Comparison of ENCODE assay signal across 18 cellular contexts in genomic region chr19:10911579-10912363, GRCh38. TPM values are rescaled to one million over a fixed set of nuclear protein-coding genes. Genes with fewer than 3 reads are reported as not detected.
DNase-seq lines count a peak whose midpoint lies in the region; ATAC-seq, FAIRE-seq and TF ChIP-seq lines count a peak whose summit lies in the region.
"Had no signal": no experiment of that assay in that cellular context is flagged by ENCODE, and none has a peak within 500 bp of the region (broad histone marks: within the 10 kb centered on the region; RNA-seq: fewer than 3 reads in every experiment).

No MANE protein-coding gene starts in this region.

- no peaks in the 10 kb centered on the region for H3K27me3 ChIP-seq in WERI-Rb-1 (ENCODE audit: insufficient read depth, low read depth, severe bottlenecking)
- H3K27me3 ChIP-seq in HepG2 (ENCODE audit: control insufficient read depth in 1 of 2, insufficient read depth in 2 of 2, low read length in 2 of 2), result no peaks in the 10 kb centered on the region
- H3K27me3 ChIP-seq in psoas muscle (ENCODE audit: insufficient read depth in 3 of 3, low read length in 2 of 3), result no peaks in the 10 kb centered on the region
- H3K27me3 ChIP-seq: MG63 had no signal

- no peak for TF ChIP-seq EP300 in HepG2 (IDR thresholded peaks at IDR 0.05; ENCODE audit: low read depth in 2 of 2, low read length in 2 of 2)
- no peak for TF ChIP-seq EP300 in HepG2 (CRISPR knock-in tag; IDR thresholded peaks at IDR 0.05; ENCODE audit: borderline replicate concordance)

- TF ChIP-seq CTCF in WERI-Rb-1 (IDR thresholded peaks at IDR 0.05; ENCODE audit: low read depth, low read length) (no peak), HepG2 (CRISPR knock-in tag; IDR thresholded peaks at IDR 0.05) (no peak), psoas muscle (IDR thresholded peaks at IDR 0.05) (no peak)

- peaks cover 87% of the 10 kb centered on the region for H3K36me3 ChIP-seq in WERI-Rb-1
- peaks cover 34 to 73% of the 10 kb centered on the region in 2 experiments; a peak in 4 of 5 replicates for H3K36me3 ChIP-seq in HepG2 (replicated peaks in 1 of 2; ENCODE audit: control insufficient read depth in 1 of 2, insufficient read depth in 2 of 2, low read length in 2 of 2)
- peaks cover 0 to 89% of the 10 kb centered on the region in 2 donors for H3K36me3 ChIP-seq in psoas muscle (ENCODE audit: insufficient read depth in 1 of 2, low read depth in 1 of 2)

- DNase-seq in H4 (ENCODE audit: low spot score) (peak; percentile 4), WERI-Rb-1 (no peak), HepG2 (ENCODE audit: low spot score) (no peak), psoas muscle (no peak), retina (no peak)
- DNase-seq: DMS 273 treated with DMSO at 0.1 percent for 48 hours, HCEC 1CT, MG63, NCI-H1092, NCI-H146, NCI-H2227 treated with DMSO at 0.1 percent for 48 hours, NCI-H524 treated with DMSO at 0.1 percent for 48 hours, Right ventricle myocardium superior, SK-N-SH had no signal

- POLR2A ChIA-PET in HepG2 (lab: Yijun Ruan, JAX), result no interaction called here

- no peak for TF ChIP-seq RAD21 in HepG2 (CRISPR knock-in tag; IDR thresholded peaks at IDR 0.05)

- H3K27ac ChIP-seq in WERI-Rb-1 (peak overlapping the region; percentile 40), HepG2 (ENCODE audit: extremely low read length, insufficient read depth, low read length) (no peak overlapping the region), psoas muscle (peak overlapping the region; percentile 85)
- H3K27ac ChIP-seq: C4-2B had no signal

- whole genome bisulfite sequencing in HepG2 (ENCODE audit: low lambda C conversion rate), result 95% methylated on average over 22 of the region's 31 CpGs
- 65 to 74% (median 69%) methylated on average over 31 of the region's 31 CpGs for WGBS in psoas muscle, 3 donors

- intact Hi-C loops in HepG2 (cut with micrococcal nuclease; ENCODE audit: unreplicated experiment) (no loop called here), psoas muscle (cut with DNase I) (no loop called here)

- no peaks in the 10 kb centered on the region for H3K79me2 ChIP-seq in HepG2 (ENCODE audit: insufficient read depth, low read length)

- FAIRE-seq in HepG2 (lab: Jason Lieb, UNC), result no peak

- in situ Hi-C loops in HepG2 (cut with HindIII; ENCODE audit: extremely low pct_ligation_motif_present, low pct_unique_long_range_greater_than_20kb), result no loop called here

- no peak overlapping the region for H3K9ac ChIP-seq in HepG2 (ENCODE audit: insufficient read depth, low read depth, low read length)
- H3K9ac ChIP-seq: SK-N-SH had no signal

- no peak for ATAC-seq in HepG2
- peak; percentile 63 to 86 (median 75) for ATAC-seq in psoas muscle
- no peak for ATAC-seq in GM19463 (IDR thresholded peaks at IDR 0.05; ENCODE audit: unreplicated experiment)
- ATAC-seq in HG02798 (IDR thresholded peaks at IDR 0.05; ENCODE audit: poor library complexity, unreplicated experiment), result no peak
- ATAC-seq in GM21529 (IDR thresholded peaks at IDR 0.05; ENCODE audit: unreplicated experiment), result no peak

- H3K4me2 ChIP-seq in HepG2 (ENCODE audit: low read depth, low read length), result no peak overlapping the region
- H3K4me2 ChIP-seq: SK-N-SH had no signal

- H4K20me1 ChIP-seq in HepG2 (ENCODE audit: insufficient read depth, low read length), result no peaks in the 10 kb centered on the region

- no peak overlapping the region for H2AFZ ChIP-seq in HepG2 (ENCODE audit: low read length)

- H3K9me3 ChIP-seq in WERI-Rb-1 (ENCODE audit: severe bottlenecking) (no peaks in the 10 kb centered on the region), HepG2 (ENCODE audit: low read length) (no peaks in the 10 kb centered on the region), psoas muscle (no peaks in the 10 kb centered on the region)
- H3K9me3 ChIP-seq: MG63, SK-N-SH had no signal

- TF ChIP-seq POLR2A in HepG2 (IDR thresholded peaks at IDR 0.05; ENCODE audit: insufficient read depth in 1 of 2, low read depth in 2 of 2, low read length in 2 of 2), result no peak

- no TSS peak for BruUV-seq in HepG2 (replicated peaks; lab: Mats Ljungman, UMichigan)

- H3K4me3 ChIP-seq in WERI-Rb-1 (ENCODE audit: low read depth, low read length), result no peak overlapping the region
- no peak overlapping the region for H3K4me3 ChIP-seq in HepG2 (replicated peaks in 1 of 3; ENCODE audit: insufficient read depth in 1 of 3, low read depth in 2 of 3, low read length in 3 of 3)
- H3K4me3 ChIP-seq in psoas muscle, result no peak overlapping the region
- H3K4me3 ChIP-seq: MG63 had no signal

- no peaks in the 10 kb centered on the region for H3K4me1 ChIP-seq in HepG2 (ENCODE audit: insufficient read depth, low read length)
- H3K4me1 ChIP-seq in psoas muscle, result peaks cover 32% of the 10 kb centered on the region

- CTCF ChIA-PET in HepG2 (lab: Yijun Ruan, JAX; ENCODE audit: low intra/inter-chr PET ratio, low total read pairs), result no interaction called here

RNA-seq across cellular contexts. Expression of gene YIPF2, which starts 16.7 kb away (rescaled TPM):
- total RNA-seq in H4 (2014; rRNA removed; shearing (Covaris generic)), result 31.7 and 42.5 TPM in 2 replicates
- total RNA-seq in HepG2 (2016; rRNA removed; fragmentation: Illumina TruSeq; extraction: Trizol) (22.7 and 37.3 TPM in 2 replicates), psoas muscle (10 to 100 TPM; 12.1 to 18.0 (median 16.7) TPM)
- total RNA-seq in HepG2 (2016; cell fraction: cytosol; rRNA removed; fragmentation: Illumina TruSeq; extraction: Trizol; ENCODE audit: low read depth), result 17.0 and 24.9 TPM in 2 replicates
- 18.1 and 40.3 TPM in 2 replicates for total RNA-seq in HepG2 (2016; cell fraction: insoluble cytoplasmic fraction; rRNA removed; fragmentation: Illumina TruSeq; extraction: Trizol)
- 33.8 and 40.6 TPM in 2 replicates for total RNA-seq in HepG2 (2016; cell fraction: membrane; rRNA removed; fragmentation: Illumina TruSeq; extraction: Trizol)
- 29.4 and 31.8 TPM in 2 replicates for total RNA-seq in HepG2 (2016; cell fraction: nucleus; rRNA removed; fragmentation: Illumina TruSeq; extraction: Trizol)
- polyA plus RNA-seq in HepG2 (2011; rRNA removed) (53.2 and 59.7 TPM in 2 replicates), psoas muscle (10 to 100 TPM; 13.7 to 18.5 (median 18.1) TPM)
- polyA plus RNA-seq in HepG2 (2011; cell fraction: cytosol; rRNA removed), result 46.3 and 77.8 TPM in 2 replicates
- 119 and 138 TPM in 2 replicates for polyA plus RNA-seq in HepG2 (2011; cell fraction: nucleus; rRNA removed)
- 23.3 and 34.0 TPM in 2 replicates for polyA plus RNA-seq in HepG2 (2012)
- polyA plus RNA-seq in HepG2 (2016; cell fraction: cytosol; fragmentation: Illumina TruSeq; extraction: Trizol; ENCODE audit: low read depth), result 20.2 and 27.8 TPM in 2 replicates
- polyA plus RNA-seq in HepG2 (2016; cell fraction: insoluble cytoplasmic fraction; fragmentation: Illumina TruSeq; extraction: Trizol; ENCODE audit: low read depth), result 19.3 and 20.0 TPM in 2 replicates
- polyA plus RNA-seq in HepG2 (2016; cell fraction: membrane; fragmentation: Illumina TruSeq; extraction: Trizol; ENCODE audit: low read depth), result 25.6 and 30.0 TPM in 2 replicates
- polyA plus RNA-seq in HepG2 (2016; cell fraction: nucleus; fragmentation: Illumina TruSeq; extraction: Trizol; ENCODE audit: insufficient read depth, low read depth), result 55.7 and 57.0 TPM in 2 replicates
- polyA minus RNA-seq in HepG2 (2011; rRNA and poly(A)+ RNA removed; ENCODE audit: low replicate concordance), result 50.6 and 120 TPM in 2 replicates
- polyA minus RNA-seq in HepG2 (2011; cell fraction: cytosol; rRNA and poly(A)+ RNA removed), result 34.1 and 39.4 TPM in 2 replicates
- polyA minus RNA-seq in HepG2 (2011; cell fraction: nucleus; rRNA and poly(A)+ RNA removed), result 26.1 and 28.1 TPM in 2 replicates

RNA-seq across cellular contexts. Expression of gene TIMM29, which starts 16.8 kb away (rescaled TPM):
- 11.2 and 23.5 TPM in 2 replicates for total RNA-seq in H4 (2014; rRNA removed; shearing (Covaris generic))
- total RNA-seq in HepG2 (2016; rRNA removed; fragmentation: Illumina TruSeq; extraction: Trizol), result 25.6 and 33.8 TPM in 2 replicates
- 5.7 and 6.8 TPM in 2 replicates for total RNA-seq in HepG2 (2016; cell fraction: cytosol; rRNA removed; fragmentation: Illumina TruSeq; extraction: Trizol; ENCODE audit: low read depth)
- 21.9 and 35.0 TPM in 2 replicates for total RNA-seq in HepG2 (2016; cell fraction: insoluble cytoplasmic fraction; rRNA removed; fragmentation: Illumina TruSeq; extraction: Trizol)
- 17.3 and 19.4 TPM in 2 replicates for total RNA-seq in HepG2 (2016; cell fraction: membrane; rRNA removed; fragmentation: Illumina TruSeq; extraction: Trizol)
- 14.3 and 19.7 TPM in 2 replicates for total RNA-seq in HepG2 (2016; cell fraction: nucleus; rRNA removed; fragmentation: Illumina TruSeq; extraction: Trizol)
- polyA plus RNA-seq in HepG2 (2011; rRNA removed), result 7.0 and 7.1 TPM in 2 replicates
- 6.4 and 7.7 TPM in 2 replicates for polyA plus RNA-seq in HepG2 (2011; cell fraction: cytosol; rRNA removed)
- 6.8 and 6.9 TPM in 2 replicates for polyA plus RNA-seq in HepG2 (2011; cell fraction: nucleus; rRNA removed)
- polyA plus RNA-seq in HepG2 (2012), result 11.2 and 12.5 TPM in 2 replicates
- polyA plus RNA-seq in HepG2 (2016; cell fraction: cytosol; fragmentation: Illumina TruSeq; extraction: Trizol; ENCODE audit: low read depth), result 4.1 and 4.4 TPM in 2 replicates
- polyA plus RNA-seq in HepG2 (2016; cell fraction: insoluble cytoplasmic fraction; fragmentation: Illumina TruSeq; extraction: Trizol; ENCODE audit: low read depth), result 17.0 and 19.4 TPM in 2 replicates
- polyA plus RNA-seq in HepG2 (2016; cell fraction: membrane; fragmentation: Illumina TruSeq; extraction: Trizol; ENCODE audit: low read depth), result 9.5 and 10.3 TPM in 2 replicates
- 18.8 and 25.6 TPM in 2 replicates for polyA plus RNA-seq in HepG2 (2016; cell fraction: nucleus; fragmentation: Illumina TruSeq; extraction: Trizol; ENCODE audit: insufficient read depth, low read depth)
- 7.1 and 11.2 TPM in 2 replicates for polyA minus RNA-seq in HepG2 (2011; rRNA and poly(A)+ RNA removed; ENCODE audit: low replicate concordance)
- polyA minus RNA-seq in HepG2 (2011; cell fraction: cytosol; rRNA and poly(A)+ RNA removed), result 7.9 and 8.4 TPM in 2 replicates
- 5.7 and 5.8 TPM in 2 replicates for polyA minus RNA-seq in HepG2 (2011; cell fraction: nucleus; rRNA and poly(A)+ RNA removed)
- total RNA-seq in psoas muscle, result 10 to 100 TPM; 12.9 to 24.2 (median 17.0) TPM
- polyA plus RNA-seq in psoas muscle, result 10 to 100 TPM; 17.1 to 29.0 (median 20.2) TPM

RNA-seq across cellular contexts. Expression of gene CARM1, which starts 40.4 kb away (rescaled TPM):
- 21.0 and 21.2 TPM in 2 replicates for total RNA-seq in H4 (2014; rRNA removed; shearing (Covaris generic))
- total RNA-seq in HepG2 (2016; rRNA removed; fragmentation: Illumina TruSeq; extraction: Trizol), result 21.9 and 27.6 TPM in 2 replicates
- 8.8 and 9.4 TPM in 2 replicates for total RNA-seq in HepG2 (2016; cell fraction: cytosol; rRNA removed; fragmentation: Illumina TruSeq; extraction: Trizol; ENCODE audit: low read depth)
- 18.6 and 27.9 TPM in 2 replicates for total RNA-seq in HepG2 (2016; cell fraction: insoluble cytoplasmic fraction; rRNA removed; fragmentation: Illumina TruSeq; extraction: Trizol)
- total RNA-seq in HepG2 (2016; cell fraction: membrane; rRNA removed; fragmentation: Illumina TruSeq; extraction: Trizol), result 21.1 and 24.7 TPM in 2 replicates
- total RNA-seq in HepG2 (2016; cell fraction: nucleus; rRNA removed; fragmentation: Illumina TruSeq; extraction: Trizol), result 16.8 and 18.1 TPM in 2 replicates
- 53.0 and 55.8 TPM in 2 replicates for polyA plus RNA-seq in HepG2 (2011; rRNA removed)
- polyA plus RNA-seq in HepG2 (2011; cell fraction: cytosol; rRNA removed), result 27.6 and 51.7 TPM in 2 replicates
- 83.1 and 120 TPM in 2 replicates for polyA plus RNA-seq in HepG2 (2011; cell fraction: nucleus; rRNA removed)
- 33.4 and 44.2 TPM in 2 replicates for polyA plus RNA-seq in HepG2 (2012)
- 12.8 and 12.9 TPM in 2 replicates for polyA plus RNA-seq in HepG2 (2016; cell fraction: cytosol; fragmentation: Illumina TruSeq; extraction: Trizol; ENCODE audit: low read depth)
- 41.9 and 59.7 TPM in 2 replicates for polyA plus RNA-seq in HepG2 (2016; cell fraction: insoluble cytoplasmic fraction; fragmentation: Illumina TruSeq; extraction: Trizol; ENCODE audit: low read depth)
- polyA plus RNA-seq in HepG2 (2016; cell fraction: membrane; fragmentation: Illumina TruSeq; extraction: Trizol; ENCODE audit: low read depth), result 29.0 and 31.4 TPM in 2 replicates
- polyA plus RNA-seq in HepG2 (2016; cell fraction: nucleus; fragmentation: Illumina TruSeq; extraction: Trizol; ENCODE audit: insufficient read depth, low read depth), result 54.5 and 65.3 TPM in 2 replicates
- 34.3 and 76.6 TPM in 2 replicates for polyA minus RNA-seq in HepG2 (2011; rRNA and poly(A)+ RNA removed; ENCODE audit: low replicate concordance)
- polyA minus RNA-seq in HepG2 (2011; cell fraction: cytosol; rRNA and poly(A)+ RNA removed), result 18.8 and 19.0 TPM in 2 replicates
- polyA minus RNA-seq in HepG2 (2011; cell fraction: nucleus; rRNA and poly(A)+ RNA removed), result 16.2 and 20.0 TPM in 2 replicates
- 100 to 1,000 TPM in 2 of 4 donors, 10 to 100 TPM in 2; 59.1 to 105 (median 88.6) TPM for total RNA-seq in psoas muscle
- 100 to 1,000 TPM in 1 of 3 donors, 10 to 100 TPM in 2; 61.1 to 110 (median 94.7) TPM for polyA plus RNA-seq in psoas muscle

RNA-seq across cellular contexts. Expression of gene SMARCA4, which starts 49.1 kb away (rescaled TPM):
- 47.2 and 57.9 TPM in 2 replicates for total RNA-seq in H4 (2014; rRNA removed; shearing (Covaris generic))
- total RNA-seq in HepG2 (2016; rRNA removed; fragmentation: Illumina TruSeq; extraction: Trizol) (45.9 and 61.5 TPM in 2 replicates), psoas muscle (10 to 100 TPM; 34.8 to 75.6 (median 50.5) TPM)
- total RNA-seq in HepG2 (2016; cell fraction: cytosol; rRNA removed; fragmentation: Illumina TruSeq; extraction: Trizol; ENCODE audit: low read depth), result 13.7 and 14.9 TPM in 2 replicates
- total RNA-seq in HepG2 (2016; cell fraction: insoluble cytoplasmic fraction; rRNA removed; fragmentation: Illumina TruSeq; extraction: Trizol), result 46.7 and 48.0 TPM in 2 replicates
- 29.6 and 31.5 TPM in 2 replicates for total RNA-seq in HepG2 (2016; cell fraction: membrane; rRNA removed; fragmentation: Illumina TruSeq; extraction: Trizol)
- total RNA-seq in HepG2 (2016; cell fraction: nucleus; rRNA removed; fragmentation: Illumina TruSeq; extraction: Trizol), result 40.2 and 49.1 TPM in 2 replicates
- polyA plus RNA-seq in HepG2 (2011; rRNA removed) (25.4 and 28.7 TPM in 2 replicates), psoas muscle (100 to 1,000 TPM in 1 of 3 donors, 10 to 100 TPM in 2; 36.7 to 124 (median 51.9) TPM)
- polyA plus RNA-seq in HepG2 (2011; cell fraction: cytosol; rRNA removed), result 17.4 and 25.0 TPM in 2 replicates
- 76.1 and 88.8 TPM in 2 replicates for polyA plus RNA-seq in HepG2 (2011; cell fraction: nucleus; rRNA removed)
- 42.7 and 48.1 TPM in 2 replicates for polyA plus RNA-seq in HepG2 (2012)
- polyA plus RNA-seq in HepG2 (2016; cell fraction: cytosol; fragmentation: Illumina TruSeq; extraction: Trizol; ENCODE audit: low read depth), result 7.8 and 9.0 TPM in 2 replicates
- 65.5 and 92.2 TPM in 2 replicates for polyA plus RNA-seq in HepG2 (2016; cell fraction: insoluble cytoplasmic fraction; fragmentation: Illumina TruSeq; extraction: Trizol; ENCODE audit: low read depth)
- 20.1 and 25.6 TPM in 2 replicates for polyA plus RNA-seq in HepG2 (2016; cell fraction: membrane; fragmentation: Illumina TruSeq; extraction: Trizol; ENCODE audit: low read depth)
- polyA plus RNA-seq in HepG2 (2016; cell fraction: nucleus; fragmentation: Illumina TruSeq; extraction: Trizol; ENCODE audit: insufficient read depth, low read depth), result 103 and 106 TPM in 2 replicates
- polyA minus RNA-seq in HepG2 (2011; rRNA and poly(A)+ RNA removed; ENCODE audit: low replicate concordance), result 91.5 and 97.2 TPM in 2 replicates
- polyA minus RNA-seq in HepG2 (2011; cell fraction: cytosol; rRNA and poly(A)+ RNA removed), result 47.5 and 47.9 TPM in 2 replicates
- polyA minus RNA-seq in HepG2 (2011; cell fraction: nucleus; rRNA and poly(A)+ RNA removed), result 41.6 and 43.3 TPM in 2 replicates

Comparison
In these comparisons a context has a peak if more than half of its experiments do, and no peak if none do; other contexts are left out.
1. ATAC-seq: peak in psoas muscle (4 of 4); none in HepG2 (single experiment), GM19463 (single experiment), HG02798 (single experiment) and GM21529 (single experiment).